ENCODE assay signal across 19 cellular contexts in the genomic region with DNA sequence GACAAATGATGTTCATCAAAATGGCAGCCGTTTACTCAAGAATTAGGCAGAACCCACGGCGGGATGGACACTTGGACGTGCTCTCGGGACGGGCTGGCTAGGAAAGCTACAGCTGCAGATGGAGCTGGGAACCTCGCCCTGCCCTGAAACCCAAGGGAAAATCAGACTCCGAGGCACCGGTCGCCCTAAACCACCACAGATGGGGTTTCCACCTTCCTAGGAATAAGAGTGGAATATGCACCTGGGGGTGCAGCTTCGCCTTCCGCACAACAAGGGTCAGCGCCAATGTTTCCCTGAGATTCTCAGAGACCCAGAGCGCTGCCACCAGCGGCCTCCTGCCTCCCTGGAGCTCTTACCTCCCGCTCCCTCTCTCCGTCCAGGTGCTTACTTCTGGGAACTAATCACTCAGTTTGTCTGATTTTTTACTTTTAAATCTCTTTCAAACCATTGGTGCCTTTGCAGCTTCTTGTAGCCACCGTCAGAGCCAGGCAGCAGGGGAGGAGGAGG.
DNase-seq lines count a peak whose midpoint lies in the region; ATAC-seq and TF ChIP-seq lines count a peak whose summit lies in the region.
"Had no signal": no experiment of that assay in that cellular context is flagged by ENCODE, and none has a peak within 500 bp of the region (broad histone marks: within the 10 kb centered on the region; RNA-seq: fewer than 3 reads in every experiment).

No MANE protein-coding gene starts in this region.

- H3K4me3 ChIP-seq in DND-41 (ENCODE audit: low read depth in 1 of 2, low read length in 2 of 2) (no peak overlapping the region), osteoblast (ENCODE audit: insufficient read depth, low read length) (no peak overlapping the region), tibial artery (no peak overlapping the region)
- H3K4me3 ChIP-seq: MG63, SJSA1 had no signal

- DNase-seq in DND-41: no peak
- no peak for DNase-seq in immature natural killer cell
- DNase-seq in osteoblast (ENCODE audit: insufficient read length, low spot score, missing footprints): no peak
- DNase-seq in tibial artery: no peak
- no peak for DNase-seq in G401 (ENCODE audit: low spot score)
- no peak for DNase-seq in stimulated activated CD4-positive, alpha-beta T cell treated with anti-CD3 and anti-CD28 coated beads, Interleukin-4, amount 100 ng/mL, for 1 hour
- no peak for DNase-seq in activated CD4-positive, alpha-beta T cell treated with anti-CD3 and anti-CD28 coated beads for 36 hours
- DNase-seq: DMS53, EL, H7, Kasumi-1, MG63, NCI-H1694 treated with DMSO at 0.1 percent for 48 hours, NCI-H446 treated with DMSO at 0.1 percent for 48 hours, NCI-H526 treated with DMSO at 0.1 percent for 48 hours, OCI-M1 had no signal

- H3K79me2 ChIP-seq in DND-41 (ENCODE audit: insufficient read depth, low read length) (no peaks in the 10 kb centered on the region), osteoblast (ENCODE audit: insufficient read depth, low read length) (no peaks in the 10 kb centered on the region)

- no peak for ATAC-seq in DND-41 (ENCODE audit: insufficient read depth, low read depth)
- ATAC-seq in activated CD4-positive, alpha-beta T cell treated with anti-CD3 and anti-CD28 coated beads for 36 hours: no peak
- ATAC-seq: Right ventricle myocardium inferior had no signal

- H3K36me3 Mint-ChIP-seq in immature natural killer cell: peaks cover 0 to under 1% (median 0%) of the 10 kb centered on the region in 3 donors
- peaks cover 5% of the 10 kb centered on the region for H3K36me3 Mint-ChIP-seq in activated CD4-positive, alpha-beta T cell treated with anti-CD3 and anti-CD28 coated beads for 36 hours (ENCODE audit: low read depth)

- H3K27ac ChIP-seq in DND-41 (ENCODE audit: low read length) (0 out of 2 replicates have a peak overlapping the region, but pooled peaks have one; percentile 8), osteoblast (ENCODE audit: low read depth, low read length) (no peak overlapping the region), tibial artery (peak overlapping the region; percentile 21 to 32)
- H3K27ac ChIP-seq: C4-2B, SJSA1 had no signal

- H3K27me3 Mint-ChIP-seq in immature natural killer cell (ENCODE audit: low read depth in 3 of 3): peaks cover 6 to 12% (median 11%) of the 10 kb centered on the region in 3 donors
- no peaks in the 10 kb centered on the region for H3K27me3 Mint-ChIP-seq in activated CD4-positive, alpha-beta T cell treated with anti-CD3 and anti-CD28 coated beads for 36 hours

- CTCF ChIA-PET in activated CD4-positive, alpha-beta T cell treated with anti-CD3 and anti-CD28 coated beads for 36 hours (lab: Charles Lee): no interaction called here

- H3K9ac ChIP-seq in DND-41 (ENCODE audit: low read depth, low read length): no peak overlapping the region

- no peak overlapping the region for H3K4me3 Mint-ChIP-seq in immature natural killer cell
- H3K4me3 Mint-ChIP-seq in activated CD4-positive, alpha-beta T cell treated with anti-CD3 and anti-CD28 coated beads for 36 hours: no peak overlapping the region

- no peak overlapping the region for H3K4me2 ChIP-seq in DND-41 (ENCODE audit: insufficient read depth, low read length)
- no peak overlapping the region for H3K4me2 ChIP-seq in osteoblast (ENCODE audit: insufficient read depth, low read length)

- H3K36me3 ChIP-seq in DND-41 (ENCODE audit: insufficient read depth, low read length) (no peaks in the 10 kb centered on the region; the same call in 1 of the 2 replicates), osteoblast (ENCODE audit: insufficient read depth, low read length) (no peaks in the 10 kb centered on the region), tibial artery (no peaks in the 10 kb centered on the region)
- H3K36me3 ChIP-seq: MG63, SJSA1 had no signal

- intact Hi-C loops in tibial artery (cut with DNase I; ENCODE audit: low total_unique reads): no loop called here
- intact Hi-C loops in activated CD4-positive, alpha-beta T cell treated with anti-CD3 and anti-CD28 coated beads for 36 hours (cut with DNase I, micrococcal nuclease): loop anchor here in 1 of 2 experiments (5.0 to 10.0 kb wide), 2 partner anchors 147 to 484 kb away; no protein-coding TSS in a partner anchor

- H3K9me3 ChIP-seq in DND-41 (ENCODE audit: insufficient read depth, low read length, severe bottlenecking): peaks cover 65% of the 10 kb centered on the region
- peaks cover 15% of the 10 kb centered on the region for H3K9me3 ChIP-seq in osteoblast (ENCODE audit: low read depth, low read length)
- peaks cover 3 to 24% (median 18%) of the 10 kb centered on the region in 3 donors for H3K9me3 ChIP-seq in tibial artery
- H3K9me3 ChIP-seq: MG63 had no signal

- TF ChIP-seq CTCF in DND-41 (IDR thresholded peaks at IDR 0.05; ENCODE audit: borderline replicate concordance, extremely low read depth, low read length, poor library complexity, severe bottlenecking) (no peak), osteoblast (IDR thresholded peaks at IDR 0.05; ENCODE audit: extremely low read depth, low read depth, low read length) (no peak), tibial artery (IDR thresholded peaks at IDR 0.05) (no peak)

- peak overlapping the region in 4 of 6 donors; percentile 35 to 95 (median 86) for H3K27ac Mint-ChIP-seq in immature natural killer cell
- no peak overlapping the region for H3K27ac Mint-ChIP-seq in activated CD4-positive, alpha-beta T cell treated with anti-CD3 and anti-CD28 coated beads for 36 hours

- H4K20me1 ChIP-seq in DND-41 (ENCODE audit: insufficient read depth, low read length) (no peaks in the 10 kb centered on the region), osteoblast (ENCODE audit: insufficient read depth, low read length) (no peaks in the 10 kb centered on the region)

- H3K9me3 Mint-ChIP-seq in immature natural killer cell: peaks cover 5 to 19% (median 18%) of the 10 kb centered on the region in 6 donors
- H3K9me3 Mint-ChIP-seq in activated CD4-positive, alpha-beta T cell treated with anti-CD3 and anti-CD28 coated beads for 36 hours (ENCODE audit: low read depth): peaks cover 7% of the 10 kb centered on the region

- peaks cover 27% of the 10 kb centered on the region for H3K4me1 ChIP-seq in DND-41 (ENCODE audit: insufficient read depth, low read length)
- peaks cover 6% of the 10 kb centered on the region for H3K4me1 ChIP-seq in osteoblast (ENCODE audit: insufficient read depth, low read length)
- H3K4me1 ChIP-seq in tibial artery: peaks cover 0 to 18% (median 8%) of the 10 kb centered on the region in 4 donors

- POLR2A ChIA-PET in activated CD4-positive, alpha-beta T cell treated with anti-CD3 and anti-CD28 coated beads for 36 hours (lab: Charles Lee): no interaction called here

- H3K27me3 ChIP-seq in DND-41 (ENCODE audit: insufficient read depth, low read length, poor library complexity): no peaks in the 10 kb centered on the region
- no peaks in the 10 kb centered on the region for H3K27me3 ChIP-seq in osteoblast (ENCODE audit: insufficient read depth, low read length)
- no peaks in the 10 kb centered on the region for H3K27me3 ChIP-seq in tibial artery
- H3K27me3 ChIP-seq: MG63, SJSA1 had no signal

- in situ Hi-C loops in G401 (cut with HindIII; ENCODE audit: low sequenced_read_pairs): no loop called here

- H2AFZ ChIP-seq in DND-41 (ENCODE audit: low read depth, low read length): no peak overlapping the region
- H2AFZ ChIP-seq in osteoblast (ENCODE audit: low read length): peak overlapping the region; percentile 59

- H3K4me1 Mint-ChIP-seq in immature natural killer cell: peaks cover 21 to 26% of the 10 kb centered on the region in 2 donors
- peaks cover 20% of the 10 kb centered on the region for H3K4me1 Mint-ChIP-seq in activated CD4-positive, alpha-beta T cell treated with anti-CD3 and anti-CD28 coated beads for 36 hours
